18 cellular contexts compared by ENCODE assay signal in genomic region chr1:51464828-51465227, GRCh38. TPM values are rescaled to one million over a fixed set of nuclear protein-coding genes. Genes with fewer than 3 reads are reported as not detected.
A peak's percentile ranks its signal among the peaks of the same experiment; 100 is the strongest.
DNase-seq lines count a peak whose midpoint lies in the region; ATAC-seq, FAIRE-seq and TF ChIP-seq lines count a peak whose summit lies in the region.
"Had no signal": no experiment of that assay in that cellular context is flagged by ENCODE, and none has a peak within 500 bp of the region (broad histone marks: within the 10 kb centered on the region; RNA-seq: fewer than 3 reads in every experiment).

No MANE protein-coding gene starts in this region.

- H3K27ac Mint-ChIP-seq in stimulated activated effector memory CD8-positive, alpha-beta T cell treated with anti-CD3 and anti-CD28 coated beads, Interleukin-12 subunit alpha, Interleukin-12 subunit beta, amount 100 ng/mL, for 72 hours = peak overlapping the region; percentile 51
- H3K27ac Mint-ChIP-seq: B cell; CD8-positive, alpha-beta T cell; GM23338; HFFc6 had no signal

- no peak overlapping the region for H3K27ac ChIP-seq in ascending aorta
- H3K27ac ChIP-seq in thyroid gland = no peak overlapping the region
- H3K27ac ChIP-seq: BLaER1 treated with 17β-estradiol and CSF1 and Interleukin-3, amounts not matched to agents 10 nM and 100 nM; HL-60 had no signal

- peaks cover 12% of the 10 kb centered on the region for H3K4me1 Mint-ChIP-seq in stimulated activated effector memory CD8-positive, alpha-beta T cell treated with anti-CD3 and anti-CD28 coated beads, Interleukin-12 subunit alpha, Interleukin-12 subunit beta, amount 100 ng/mL, for 72 hours
- H3K4me1 Mint-ChIP-seq: B cell, GM23338 had no signal

- 97% methylated on average over 3 of the region's 3 CpGs for WGBS in thyroid gland, 2 donors

- H3K4me3 Mint-ChIP-seq in stimulated activated effector memory CD8-positive, alpha-beta T cell treated with anti-CD3 and anti-CD28 coated beads, Interleukin-12 subunit alpha, Interleukin-12 subunit beta, amount 100 ng/mL, for 72 hours = no peak overlapping the region
- H3K4me3 Mint-ChIP-seq: B cell; CD8-positive, alpha-beta T cell; GM23338; HFFc6 had no signal

- H3K36me3 ChIP-seq in ascending aorta = peaks cover 9 to 39% of the 10 kb centered on the region in 2 donors
- H3K36me3 ChIP-seq in thyroid gland = peaks cover 7% of the 10 kb centered on the region in 2 donors

- intact Hi-C loops in ascending aorta (cut with DNase I) = no loop called here
- intact Hi-C loops in thyroid gland (cut with DNase I) = no loop called here

- no peak for TF ChIP-seq POLR2A in thyroid gland (IDR thresholded peaks at IDR 0.05)

- H3K4me3 ChIP-seq in ascending aorta (no peak overlapping the region), thyroid gland (replicated peaks in 1 of 3) (no peak overlapping the region)
- H3K4me3 ChIP-seq: BLaER1 treated with 17β-estradiol and CSF1 and Interleukin-3, amounts not matched to agents 10 nM and 100 nM; GM23338 had no signal

- FAIRE-seq in G401.6 (lab: Jason Lieb, UNC) (peak; percentile 74), TTC549 (lab: Jason Lieb, UNC) (peak; percentile 19), frontal cortex (lab: Jason Lieb, UNC) (peak; percentile 28)

- no peak for ATAC-seq in stimulated activated effector memory CD8-positive, alpha-beta T cell treated with anti-CD3 and anti-CD28 coated beads, Interleukin-12 subunit alpha, Interleukin-12 subunit beta, amount 100 ng/mL, for 72 hours
- ATAC-seq: CD8-positive, alpha-beta T cell; GM23338 had no signal

- DNase-seq in frontal cortex (ENCODE audit: low spot score in 2 of 2) (no peak), ascending aorta (ENCODE audit: low spot score in 2 of 2) (no peak), thyroid gland (no peak)
- DNase-seq in stimulated activated effector memory CD8-positive, alpha-beta T cell treated with anti-CD3 and anti-CD28 coated beads, Interleukin-12 subunit alpha, Interleukin-12 subunit beta, amount 100 ng/mL, for 72 hours (ENCODE audit: low spot score in 2 of 2) = no peak
- DNase-seq: CD8-positive, alpha-beta T cell; DMS 273 treated with DMSO at 0.1 percent for 48 hours; DMS53; GDM1; HCEC 1CT; HFFc6; IMR-90; KBM-7 had no signal

- no peaks in the 10 kb centered on the region for H3K9me3 Mint-ChIP-seq in stimulated activated effector memory CD8-positive, alpha-beta T cell treated with anti-CD3 and anti-CD28 coated beads, Interleukin-12 subunit alpha, Interleukin-12 subunit beta, amount 100 ng/mL, for 72 hours
- H3K9me3 Mint-ChIP-seq: CD8-positive, alpha-beta T cell; GM23338; HFFc6 had no signal

- H3K27me3 ChIP-seq in ascending aorta (no peaks in the 10 kb centered on the region), thyroid gland (no peaks in the 10 kb centered on the region)
- H3K27me3 ChIP-seq: BLaER1 treated with 17β-estradiol and CSF1 and Interleukin-3, amounts not matched to agents 10 nM and 100 nM had no signal

- TF ChIP-seq CTCF in ascending aorta (IDR thresholded peaks at IDR 0.05) (no peak), thyroid gland (IDR thresholded peaks at IDR 0.05) (no peak)

- H3K4me1 ChIP-seq in ascending aorta = no peaks in the 10 kb centered on the region
- no peaks in the 10 kb centered on the region for H3K4me1 ChIP-seq in thyroid gland
- H3K4me1 ChIP-seq: BLaER1 treated with 17β-estradiol and CSF1 and Interleukin-3, amounts not matched to agents 10 nM and 100 nM had no signal

- H3K9me3 ChIP-seq in ascending aorta (no peaks in the 10 kb centered on the region), thyroid gland (no peaks in the 10 kb centered on the region)
- H3K9me3 ChIP-seq: BLaER1 treated with 17β-estradiol and CSF1 and Interleukin-3, amounts not matched to agents 10 nM and 100 nM had no signal

- peaks cover 97% of the 10 kb centered on the region for H3K36me3 Mint-ChIP-seq in stimulated activated effector memory CD8-positive, alpha-beta T cell treated with anti-CD3 and anti-CD28 coated beads, Interleukin-12 subunit alpha, Interleukin-12 subunit beta, amount 100 ng/mL, for 72 hours

RNA-seq across cellular contexts. Expression of gene EPS15, which starts 54.2 kb away (rescaled TPM):
- total RNA-seq in frontal cortex (224 TPM), ascending aorta (44.6 TPM), thyroid gland (100 to 1,000 TPM in 3 of 4 donors, 10 to 100 TPM in 1; 88.0 to 128 (median 102) TPM)
